Comparison of ENCODE assay signal across 16 cellular contexts in genomic region chr2:239736358-239737143, GRCh38.
DNase-seq lines count a peak whose midpoint lies in the region; ATAC-seq and TF ChIP-seq lines count a peak whose summit lies in the region.
"Had no signal": no experiment of that assay in that cellular context is flagged by ENCODE, and none has a peak within 500 bp of the region (broad histone marks: within the 10 kb centered on the region; RNA-seq: fewer than 3 reads in every experiment).

No MANE protein-coding gene starts in this region.

- TF ChIP-seq CTCF in HCT116 (IDR thresholded peaks at IDR 0.05 in 2 of 3, conservative IDR thresholded peaks at IDR 0.05 in 1 of 3; ENCODE audit: borderline replicate concordance in 1 of 3, insufficient read depth in 1 of 3, low read depth in 2 of 3, low read length in 2 of 3) (peak in 2 of 3 experiments; percentile 25 to 33; a peak in 4 of 6 replicates), WERI-Rb-1 (IDR thresholded peaks at IDR 0.05; ENCODE audit: low read depth, low read length) (peak; percentile 59), mesothelial cell of epicardium (IDR thresholded peaks at IDR 0.05; ENCODE audit: unreplicated experiment) (peak; percentile 24)

- peaks cover 9% of the 10 kb centered on the region for H3K27me3 Mint-ChIP-seq in mesothelial cell of epicardium (ENCODE audit: low read depth)
- H3K27me3 Mint-ChIP-seq in activated T-helper 1 cell treated with anti-CD3 and anti-CD28 coated beads, Interleukin-12 subunit alpha, Interleukin-12 subunit beta, Interleukin-2, Interleukin-4 antibody, amounts not matched to agents 30 ng/mL and 10 ng/mL and 1 ng/mL, durations not matched to agents 14 hours and 24 hours and 36 hours (ENCODE audit: insufficient read depth), result no peaks in the 10 kb centered on the region
- H3K27me3 Mint-ChIP-seq: T-cell had no signal

- H3K27me3 ChIP-seq in HCT116 (ENCODE audit: insufficient read depth, low read length) (peaks cover 12% of the 10 kb centered on the region), WERI-Rb-1 (ENCODE audit: insufficient read depth, low read depth, severe bottlenecking) (peaks cover 76% of the 10 kb centered on the region)

- no peak overlapping the region for H3K27ac Mint-ChIP-seq in mesothelial cell of epicardium
- H3K27ac Mint-ChIP-seq in activated T-helper 1 cell treated with anti-CD3 and anti-CD28 coated beads, Interleukin-12 subunit alpha, Interleukin-12 subunit beta, Interleukin-2, Interleukin-4 antibody, amounts not matched to agents 30 ng/mL and 10 ng/mL and 1 ng/mL, durations not matched to agents 14 hours and 24 hours and 36 hours, result no peak overlapping the region
- H3K27ac Mint-ChIP-seq: T-cell had no signal

- H2AFZ ChIP-seq in HCT116 (ENCODE audit: low read depth, low read length, poor library complexity, severe bottlenecking), result no peak overlapping the region

- no peaks in the 10 kb centered on the region for H4K20me1 ChIP-seq in HCT116 (ENCODE audit: insufficient read depth)

- no peaks in the 10 kb centered on the region for H3K79me2 ChIP-seq in HCT116 (ENCODE audit: insufficient read depth, low read length)

- no peaks in the 10 kb centered on the region for H3K9me2 ChIP-seq in HCT116 (ENCODE audit: insufficient read depth)

- DNase-seq in NCI-H748 (lab: John Stamatoyannopoulos, UW; ENCODE audit: unreplicated experiment) (peak; percentile 62), NCI-H748 treated with DMSO at 0.1 percent for 48 hours (lab: John Stamatoyannopoulos, UW) (no peak), HCT116 (ENCODE audit: low read depth, low spot score) (no peak), WERI-Rb-1 (peak; percentile 23), mesothelial cell of epicardium (ENCODE audit: low spot score in 2 of 2, unreplicated experiment in 2 of 2) (no peak), NCI-H2196 (lab: John Stamatoyannopoulos, UW; ENCODE audit: unreplicated experiment) (no peak)
- no peak for DNase-seq in activated T-helper 1 cell treated with anti-CD3 and anti-CD28 coated beads, Interleukin-12 subunit alpha, Interleukin-12 subunit beta, Interleukin-2, Interleukin-4 antibody, amounts not matched to agents 30 ng/mL and 10 ng/mL and 1 ng/mL, durations not matched to agents 14 hours and 24 hours and 36 hours (ENCODE audit: low spot score)
- DNase-seq in central memory CD4-positive, alpha-beta T cell, result no peak
- DNase-seq: activated CD8-positive, alpha-beta memory T cell treated with anti-CD3 and anti-CD28 coated beads, Interleukin-2, amount 50 U/mL, for 48 hours; activated effector memory CD4-positive, alpha-beta T cell treated with Interleukin-2 at 50 U/mL for 16 hours; mammary epithelial cell; NCI-H1417 treated with DMSO at 0.1 percent for 48 hours; SJCRH30; stimulated activated CD4-positive, alpha-beta T cell treated with anti-CD3 and anti-CD28 coated beads, Interleukin-12 subunit alpha, Interleukin-12 subunit beta, amount 100 ng/mL, for 4 hours; T-cell; trophoblast cell had no signal

- H3K9ac ChIP-seq in HCT116 (ENCODE audit: low read length), result no peak overlapping the region

- H3K9me3 Mint-ChIP-seq in mesothelial cell of epicardium, result no peaks in the 10 kb centered on the region
- peaks cover 9% of the 10 kb centered on the region for H3K9me3 Mint-ChIP-seq in activated T-helper 1 cell treated with anti-CD3 and anti-CD28 coated beads, Interleukin-12 subunit alpha, Interleukin-12 subunit beta, Interleukin-2, Interleukin-4 antibody, amounts not matched to agents 30 ng/mL and 10 ng/mL and 1 ng/mL, durations not matched to agents 14 hours and 24 hours and 36 hours

- no peaks in the 10 kb centered on the region for H3K36me3 Mint-ChIP-seq in mesothelial cell of epicardium
- H3K36me3 Mint-ChIP-seq in activated T-helper 1 cell treated with anti-CD3 and anti-CD28 coated beads, Interleukin-12 subunit alpha, Interleukin-12 subunit beta, Interleukin-2, Interleukin-4 antibody, amounts not matched to agents 30 ng/mL and 10 ng/mL and 1 ng/mL, durations not matched to agents 14 hours and 24 hours and 36 hours (ENCODE audit: low read depth), result no peaks in the 10 kb centered on the region
- H3K36me3 Mint-ChIP-seq: T-cell had no signal

- H3K4me1 ChIP-seq in HCT116 (ENCODE audit: control insufficient read depth in 1 of 2, insufficient read depth in 2 of 2, low read length in 2 of 2), result no peaks in the 10 kb centered on the region
- H3K4me1 ChIP-seq: SJCRH30 had no signal

- no peak overlapping the region for H3K27ac ChIP-seq in HCT116 (ENCODE audit: low read depth, low read length)
- H3K27ac ChIP-seq in WERI-Rb-1, result no peak overlapping the region
- H3K27ac ChIP-seq: SJCRH30 had no signal

- no peak overlapping the region for H3K4me3 Mint-ChIP-seq in mesothelial cell of epicardium
- H3K4me3 Mint-ChIP-seq in activated T-helper 1 cell treated with anti-CD3 and anti-CD28 coated beads, Interleukin-12 subunit alpha, Interleukin-12 subunit beta, Interleukin-2, Interleukin-4 antibody, amounts not matched to agents 30 ng/mL and 10 ng/mL and 1 ng/mL, durations not matched to agents 14 hours and 24 hours and 36 hours, result no peak overlapping the region
- H3K4me3 Mint-ChIP-seq: T-cell had no signal

- H3K36me3 ChIP-seq in HCT116 (ENCODE audit: control insufficient read depth in 1 of 2, insufficient read depth in 2 of 2, low read length in 2 of 2) (no peaks in the 10 kb centered on the region), WERI-Rb-1 (no peaks in the 10 kb centered on the region)
- H3K36me3 ChIP-seq: SJCRH30 had no signal

- ATAC-seq in HCT116, result peak; percentile 66
- ATAC-seq: T-cell had no signal

- H3K9me3 ChIP-seq in HCT116 (ENCODE audit: control insufficient read depth in 1 of 2, insufficient read depth in 1 of 2, low read depth in 1 of 2, low read length in 2 of 2) (no peaks in the 10 kb centered on the region), WERI-Rb-1 (ENCODE audit: severe bottlenecking) (no peaks in the 10 kb centered on the region)
- H3K9me3 ChIP-seq: SJCRH30 had no signal

- intact Hi-C loops in HCT116 (cut with micrococcal nuclease), result no loop called here
- intact Hi-C loops in activated T-helper 1 cell treated with anti-CD3 and anti-CD28 coated beads, Interleukin-12 subunit alpha, Interleukin-12 subunit beta, Interleukin-2, Interleukin-4 antibody, amounts not matched to agents 30 ng/mL and 10 ng/mL and 1 ng/mL, durations not matched to agents 14 hours and 24 hours and 36 hours (cut with micrococcal nuclease), result no loop called here

- RAD21 ChIA-PET in HCT116 (lab: Charles Lee; ENCODE audit: low non-redundant PET in 1 of 2, low total read pairs in 2 of 2, uncharacterized antibody in 2 of 2, unreplicated experiment in 2 of 2), result no interaction called here

- H3K4me2 ChIP-seq in HCT116 (ENCODE audit: low read length), result no peak overlapping the region

- H3K4me1 Mint-ChIP-seq in mesothelial cell of epicardium, result no peaks in the 10 kb centered on the region
- H3K4me1 Mint-ChIP-seq in activated T-helper 1 cell treated with anti-CD3 and anti-CD28 coated beads, Interleukin-12 subunit alpha, Interleukin-12 subunit beta, Interleukin-2, Interleukin-4 antibody, amounts not matched to agents 30 ng/mL and 10 ng/mL and 1 ng/mL, durations not matched to agents 14 hours and 24 hours and 36 hours (ENCODE audit: low read depth), result no peaks in the 10 kb centered on the region
- H3K4me1 Mint-ChIP-seq: T-cell had no signal

- POLR2A ChIA-PET in HCT116 (lab: Charles Lee), result interaction anchor here (0.7 kb wide), 1 partner anchor 740 kb away, joined by 3 read pairs; no protein-coding TSS in a partner anchor

- TF ChIP-seq RAD21 in HCT116 (IDR thresholded peaks at IDR 0.05; ENCODE audit: low read depth), result peak; percentile 42; the same call in 1 of the 2 replicates

- no TSS peak for BruUV-seq in HCT116 (replicated peaks; lab: Mats Ljungman, UMichigan)

- H3K4me3 ChIP-seq in HCT116 (replicated peaks in 1 of 2; ENCODE audit: low read depth in 1 of 2, low read length in 2 of 2), result no peak overlapping the region
- no peak overlapping the region for H3K4me3 ChIP-seq in WERI-Rb-1 (ENCODE audit: low read depth, low read length)
- H3K4me3 ChIP-seq: SJCRH30 had no signal

- CTCF ChIA-PET in HCT116 (lab: Charles Lee), result no interaction called here

- no peak for TF ChIP-seq POLR2A in HCT116 (IDR thresholded peaks at IDR 0.05; ENCODE audit: borderline replicate concordance, extremely low read depth, insufficient read depth, insufficient read length)

TF ChIP-seq in HCT116, 20 proteins besides CTCF, POLR2A, EP300 and RAD21:
- TF ChIP-seq YY1 (IDR thresholded peaks at IDR 0.05; ENCODE audit: extremely low read depth, insufficient replicate concordance, low read depth, low read length), result no peak
- TF ChIP-seq ZBTB33 (IDR thresholded peaks at IDR 0.05; ENCODE audit: extremely low read depth, insufficient replicate concordance, low read length), result no peak
- no peak for TF ChIP-seq FOSL1 (IDR thresholded peaks at IDR 0.05; ENCODE audit: low read depth)
- no peak for TF ChIP-seq POLR2AphosphoS5 (IDR thresholded peaks at IDR 0.05; ENCODE audit: low read depth, low read length)
- TF ChIP-seq ELF1 (IDR thresholded peaks at IDR 0.05; ENCODE audit: borderline replicate concordance, low read depth), result no peak
- TF ChIP-seq CEBPB (IDR thresholded peaks at IDR 0.05; ENCODE audit: low read depth), result no peak
- TF ChIP-seq EZH2 (IDR thresholded peaks at IDR 0.05), result no peak
- TF ChIP-seq CBX3 (IDR thresholded peaks at IDR 0.05; ENCODE audit: low read depth), result no peak
- TF ChIP-seq EZH2phosphoT487 (IDR thresholded peaks at IDR 0.05; ENCODE audit: borderline replicate concordance), result no peak

Comparison
In these comparisons a context has a peak if more than half of its experiments do, and no peak if none do; other contexts are left out.
1. DNase-seq: peak in NCI-H748 (single experiment) and WERI-Rb-1 (single experiment); none in NCI-H748 treated with DMSO at 0.1 percent for 48 hours (single experiment), HCT116 (single experiment), mesothelial cell of epicardium (0 of 2), activated T-helper 1 cell treated with anti-CD3 and anti-CD28 coated beads, Interleukin-12 subunit alpha, Interleukin-12 subunit beta, Interleukin-2, Interleukin-4 antibody, amounts not matched to agents 30 ng/mL and 10 ng/mL and 1 ng/mL, durations not matched to agents 14 hours and 24 hours and 36 hours (single experiment), central memory CD4-positive, alpha-beta T cell (single experiment) and NCI-H2196 (single experiment).
2. Peak in every context shown above with its lines, with median percentiles within 50 percentile points of each other: CTCF ChIP-seq.